In the genomic region with DNA sequence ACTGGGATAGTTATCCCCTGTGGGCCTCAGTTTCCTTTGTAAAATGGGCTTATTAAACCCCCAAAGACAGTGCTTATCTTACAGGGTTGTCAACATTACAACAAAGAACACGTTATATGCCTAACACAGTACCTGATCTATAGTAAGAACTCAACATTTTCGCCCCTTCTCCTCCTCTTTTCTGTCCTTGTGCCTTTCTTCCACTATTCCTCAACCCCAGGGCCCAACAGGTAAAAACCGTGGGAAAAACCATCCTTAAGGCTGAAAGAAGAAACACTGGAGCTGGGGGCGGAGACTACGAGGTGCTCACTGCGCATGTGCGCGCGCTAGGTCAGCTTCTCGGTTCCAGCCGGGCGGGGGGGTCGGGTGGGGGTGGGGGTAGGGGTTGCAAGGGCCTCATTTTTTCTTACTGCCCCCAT, we compare ENCODE assay signal across 9 cellular contexts. TPM values are rescaled to one million over a fixed set of nuclear protein-coding genes. Genes with fewer than 3 reads are reported as not detected.
DNase-seq lines count a peak whose midpoint lies in the region; ATAC-seq, FAIRE-seq and TF ChIP-seq lines count a peak whose summit lies in the region.
"Had no signal": no experiment of that assay in that cellular context is flagged by ENCODE, and none has a peak within 500 bp of the region (broad histone marks: within the 10 kb centered on the region; RNA-seq: fewer than 3 reads in every experiment).

No MANE protein-coding gene starts in this region.

- H3K4me3 Mint-ChIP-seq in astrocyte (ENCODE audit: unreplicated experiment): peak overlapping the region; percentile 90

- H3K4me1 Mint-ChIP-seq in astrocyte (ENCODE audit: low read depth, unreplicated experiment): no peaks in the 10 kb centered on the region

- DNase-seq in NOMO-1 (lab: John Stamatoyannopoulos, UW; ENCODE audit: unreplicated experiment in 2 of 2) (peak; percentile 63 to 79), NOMO-1 treated with DMSO at 0.1 percent for 48 hours (lab: John Stamatoyannopoulos, UW; ENCODE audit: unreplicated experiment) (no peak), NCI-H774 (lab: John Stamatoyannopoulos, UW) (peak; percentile 85), astrocyte (ENCODE audit: low read depth) (no peak)

- H3K9ac ChIP-seq in astrocyte (ENCODE audit: low read length) (peak overlapping the region; percentile 97), iPS-15b (ENCODE audit: low read depth, low read length) (no peak overlapping the region), skeletal muscle satellite cell (ENCODE audit: low read depth, low read length) (peak overlapping the region; percentile 93)

- H3K4me1 ChIP-seq in astrocyte (ENCODE audit: insufficient read depth, low read length) (peaks cover 5% of the 10 kb centered on the region), iPS-15b (ENCODE audit: control insufficient read depth, insufficient read depth, low read length) (peaks cover 8% of the 10 kb centered on the region), skeletal muscle satellite cell (ENCODE audit: control insufficient read depth, insufficient read depth, low read length) (peaks cover 7% of the 10 kb centered on the region)

- ATAC-seq in HG03139 (IDR thresholded peaks at IDR 0.05; ENCODE audit: unreplicated experiment): peak; percentile 3
- no peak for ATAC-seq in HG02610 (IDR thresholded peaks at IDR 0.05; ENCODE audit: unreplicated experiment)

- H3K4me3 ChIP-seq in astrocyte (ENCODE audit: insufficient read depth, low read depth, low read length): peak overlapping the region; percentile 85
- peak overlapping the region; percentile 77 for H3K4me3 ChIP-seq in iPS-15b (ENCODE audit: low read depth, low read length)
- peak overlapping the region; percentile 82 for H3K4me3 ChIP-seq in skeletal muscle satellite cell (ENCODE audit: low read length)

- H3K9me3 ChIP-seq in astrocyte (ENCODE audit: insufficient read depth, low read depth, low read length) (no peaks in the 10 kb centered on the region), iPS-15b (ENCODE audit: control insufficient read depth, insufficient read depth, low read length) (no peaks in the 10 kb centered on the region), skeletal muscle satellite cell (replicated peaks; ENCODE audit: low read length) (no peaks in the 10 kb centered on the region)

- H3K27ac Mint-ChIP-seq in astrocyte (ENCODE audit: unreplicated experiment): peak overlapping the region; percentile 92

- H2AFZ ChIP-seq in astrocyte (ENCODE audit: low read depth, low read length): peak overlapping the region; percentile 73

- H3K27ac ChIP-seq in astrocyte (ENCODE audit: low read depth, low read length): peak overlapping the region; percentile 92

- H4K20me1 ChIP-seq in astrocyte (ENCODE audit: insufficient read depth, low read length): no peaks in the 10 kb centered on the region

- H3K79me2 ChIP-seq in astrocyte (ENCODE audit: insufficient read depth, low read length): peaks cover 39% of the 10 kb centered on the region

- no peaks in the 10 kb centered on the region for H3K27me3 Mint-ChIP-seq in astrocyte (ENCODE audit: low read depth, unreplicated experiment)

- H3K36me3 ChIP-seq in astrocyte (ENCODE audit: insufficient read depth, low read length) (no peaks in the 10 kb centered on the region), iPS-15b (ENCODE audit: control insufficient read depth, insufficient read depth, low read length) (no peaks in the 10 kb centered on the region), skeletal muscle satellite cell (ENCODE audit: insufficient read depth, low read length) (no peaks in the 10 kb centered on the region)

- no peaks in the 10 kb centered on the region for H3K9me3 Mint-ChIP-seq in astrocyte (ENCODE audit: unreplicated experiment)

- H3K27me3 ChIP-seq in astrocyte (ENCODE audit: insufficient read depth, low read length) (no peaks in the 10 kb centered on the region), iPS-15b (ENCODE audit: control insufficient read depth, insufficient read depth, low read length) (no peaks in the 10 kb centered on the region), skeletal muscle satellite cell (ENCODE audit: control insufficient read depth, insufficient read depth, low read length) (no peaks in the 10 kb centered on the region)

- no peak for TF ChIP-seq CTCF in astrocyte (IDR thresholded peaks at IDR 0.05; ENCODE audit: insufficient read depth, low read depth, low read length)

- peak overlapping the region; percentile 89 for H3K4me2 ChIP-seq in astrocyte (ENCODE audit: low read length)
- H3K4me2 ChIP-seq in skeletal muscle satellite cell (ENCODE audit: low read length): peak overlapping the region; percentile 82

- no peak for FAIRE-seq in astrocyte (lab: Jason Lieb, UNC)
- FAIRE-seq: endometrium had no signal

- H3K36me3 Mint-ChIP-seq in astrocyte (ENCODE audit: low read depth, unreplicated experiment): no peaks in the 10 kb centered on the region

RNA-seq across cellular contexts. Expression of a gene that starts 0.4 kb away (rescaled TPM):
- 51.7 and 53.1 TPM in 2 replicates for total RNA-seq in astrocyte
- 25.6 and 25.8 TPM in 2 replicates for total RNA-seq in skeletal muscle satellite cell (2012; rRNA removed)

Comparison
In these comparisons a context has a peak if more than half of its experiments do, and no peak if none do; other contexts are left out.
1. DNase-seq: peak in NOMO-1 (2 of 2) and NCI-H774 (single experiment); none in NOMO-1 treated with DMSO at 0.1 percent for 48 hours (single experiment) and astrocyte (single experiment).
2. Peak in every context shown above with its lines, with median percentiles within 50 percentile points of each other: H3K4me3 ChIP-seq.